In the genomic region with DNA sequence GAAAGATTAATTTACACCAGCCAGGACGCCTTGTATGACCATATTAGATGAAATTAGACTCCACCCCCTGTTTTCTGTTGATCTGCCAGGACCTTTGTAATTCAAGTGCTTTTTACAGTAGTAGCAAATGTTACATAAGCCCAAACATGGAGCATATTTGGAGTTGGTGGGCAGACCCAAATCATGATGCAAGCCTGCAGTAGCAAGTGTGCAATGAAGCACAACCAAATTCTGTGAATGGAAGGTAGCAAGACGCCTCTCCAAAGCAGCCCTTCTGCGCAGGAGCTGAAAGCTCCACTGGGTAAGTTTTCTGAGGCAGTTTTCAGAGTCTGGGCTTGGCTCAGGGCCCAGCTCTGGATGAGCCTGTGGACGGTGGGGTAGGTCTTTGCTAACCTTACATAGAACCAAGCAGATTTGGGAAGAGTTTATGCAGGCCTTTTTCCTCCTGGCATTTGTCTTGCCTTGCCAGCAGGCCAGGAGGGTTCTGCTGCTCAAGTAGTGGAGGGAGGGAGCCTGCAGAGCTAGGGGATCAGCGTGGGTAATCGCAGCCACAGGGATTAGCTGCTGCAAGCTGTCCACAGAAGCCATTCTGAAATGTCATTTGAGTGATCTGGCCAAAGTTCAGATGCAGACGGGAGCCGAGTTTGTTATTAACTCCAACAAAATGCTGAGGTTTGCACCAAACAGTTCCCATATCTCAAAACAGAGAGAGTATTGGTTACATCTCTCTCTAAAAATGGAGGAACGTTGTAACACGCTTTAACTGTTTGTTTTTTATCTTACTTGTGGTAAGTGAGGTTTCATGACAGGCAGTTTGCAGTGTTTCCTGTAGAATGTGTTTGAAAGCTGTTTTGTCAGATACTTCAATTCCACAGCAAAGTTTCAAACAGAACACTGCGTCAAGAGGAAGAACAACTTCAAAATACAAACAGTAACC, we compare ENCODE assay signal across 1 cellular context.
TF ChIP-seq lines count a peak whose summit lies in the region.

No MANE protein-coding gene starts in this region.

TF ChIP-seq in HepG2, 621 proteins besides CTCF, POLR2A, EP300 and RAD21 (continued from another document and continues in another):
- TF ChIP-seq, protein P1, sequence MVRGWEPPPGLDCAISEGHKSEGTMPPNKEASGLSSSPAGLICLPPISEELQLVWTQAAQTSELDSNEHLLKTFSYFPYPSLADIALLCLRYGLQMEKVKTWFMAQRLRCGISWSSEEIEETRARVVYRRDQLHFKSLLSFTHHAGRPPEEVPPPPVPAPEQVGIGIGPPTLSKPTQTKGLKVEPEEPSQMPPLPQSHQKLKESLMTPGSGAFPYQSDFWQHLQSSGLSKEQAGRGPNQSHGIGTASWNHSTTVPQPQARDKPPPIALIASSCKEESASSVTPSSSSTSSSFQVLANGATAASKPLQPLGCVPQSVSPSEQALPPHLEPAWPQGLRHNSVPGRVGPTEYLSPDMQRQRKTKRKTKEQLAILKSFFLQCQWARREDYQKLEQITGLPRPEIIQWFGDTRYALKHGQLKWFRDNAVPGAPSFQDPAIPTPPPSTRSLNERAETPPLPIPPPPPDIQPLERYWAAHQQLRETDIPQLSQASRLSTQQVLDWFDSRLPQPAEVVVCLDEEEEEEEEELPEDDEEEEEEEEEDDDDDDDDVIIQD (CRISPR knock-in tag; IDR thresholded peaks at IDR 0.05; ENCODE audit: low read depth): no peak; the same call in 1 of the 2 replicates
- no peak for TF ChIP-seq KLF11 (CRISPR knock-in tag; IDR thresholded peaks at IDR 0.05)
- TF ChIP-seq, protein P2, sequence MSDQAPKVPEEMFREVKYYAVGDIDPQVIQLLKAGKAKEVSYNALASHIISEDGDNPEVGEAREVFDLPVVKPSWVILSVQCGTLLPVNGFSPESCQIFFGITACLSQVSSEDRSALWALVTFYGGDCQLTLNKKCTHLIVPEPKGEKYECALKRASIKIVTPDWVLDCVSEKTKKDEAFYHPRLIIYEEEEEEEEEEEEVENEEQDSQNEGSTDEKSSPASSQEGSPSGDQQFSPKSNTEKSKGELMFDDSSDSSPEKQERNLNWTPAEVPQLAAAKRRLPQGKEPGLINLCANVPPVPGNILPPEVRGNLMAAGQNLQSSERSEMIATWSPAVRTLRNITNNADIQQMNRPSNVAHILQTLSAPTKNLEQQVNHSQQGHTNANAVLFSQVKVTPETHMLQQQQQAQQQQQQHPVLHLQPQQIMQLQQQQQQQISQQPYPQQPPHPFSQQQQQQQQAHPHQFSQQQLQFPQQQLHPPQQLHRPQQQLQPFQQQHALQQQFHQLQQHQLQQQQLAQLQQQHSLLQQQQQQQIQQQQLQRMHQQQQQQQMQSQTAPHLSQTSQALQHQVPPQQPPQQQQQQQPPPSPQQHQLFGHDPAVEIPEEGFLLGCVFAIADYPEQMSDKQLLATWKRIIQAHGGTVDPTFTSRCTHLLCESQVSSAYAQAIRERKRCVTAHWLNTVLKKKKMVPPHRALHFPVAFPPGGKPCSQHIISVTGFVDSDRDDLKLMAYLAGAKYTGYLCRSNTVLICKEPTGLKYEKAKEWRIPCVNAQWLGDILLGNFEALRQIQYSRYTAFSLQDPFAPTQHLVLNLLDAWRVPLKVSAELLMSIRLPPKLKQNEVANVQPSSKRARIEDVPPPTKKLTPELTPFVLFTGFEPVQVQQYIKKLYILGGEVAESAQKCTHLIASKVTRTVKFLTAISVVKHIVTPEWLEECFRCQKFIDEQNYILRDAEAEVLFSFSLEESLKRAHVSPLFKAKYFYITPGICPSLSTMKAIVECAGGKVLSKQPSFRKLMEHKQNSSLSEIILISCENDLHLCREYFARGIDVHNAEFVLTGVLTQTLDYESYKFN (CRISPR knock-in tag; conservative IDR thresholded peaks at IDR 0.05): peak; percentile 87
- TF ChIP-seq, protein P3, sequence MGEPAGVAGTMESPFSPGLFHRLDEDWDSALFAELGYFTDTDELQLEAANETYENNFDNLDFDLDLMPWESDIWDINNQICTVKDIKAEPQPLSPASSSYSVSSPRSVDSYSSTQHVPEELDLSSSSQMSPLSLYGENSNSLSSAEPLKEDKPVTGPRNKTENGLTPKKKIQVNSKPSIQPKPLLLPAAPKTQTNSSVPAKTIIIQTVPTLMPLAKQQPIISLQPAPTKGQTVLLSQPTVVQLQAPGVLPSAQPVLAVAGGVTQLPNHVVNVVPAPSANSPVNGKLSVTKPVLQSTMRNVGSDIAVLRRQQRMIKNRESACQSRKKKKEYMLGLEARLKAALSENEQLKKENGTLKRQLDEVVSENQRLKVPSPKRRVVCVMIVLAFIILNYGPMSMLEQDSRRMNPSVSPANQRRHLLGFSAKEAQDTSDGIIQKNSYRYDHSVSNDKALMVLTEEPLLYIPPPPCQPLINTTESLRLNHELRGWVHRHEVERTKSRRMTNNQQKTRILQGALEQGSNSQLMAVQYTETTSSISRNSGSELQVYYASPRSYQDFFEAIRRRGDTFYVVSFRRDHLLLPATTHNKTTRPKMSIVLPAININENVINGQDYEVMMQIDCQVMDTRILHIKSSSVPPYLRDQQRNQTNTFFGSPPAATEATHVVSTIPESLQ (CRISPR knock-in tag; conservative IDR thresholded peaks at IDR 0.05): no peak
- TF ChIP-seq ZNF136 (CRISPR knock-in tag; IDR thresholded peaks at IDR 0.05; ENCODE audit: low read depth): 0 out of 2 replicates have a peak, but pooled peaks have one; percentile 87
- 0 out of 2 replicates have a peak, but pooled peaks have one; percentile 64 for TF ChIP-seq ZSCAN31 (CRISPR knock-in tag; IDR thresholded peaks at IDR 0.05; ENCODE audit: low read depth)
- no peak for TF ChIP-seq CENPX (CRISPR knock-in tag; IDR thresholded peaks at IDR 0.05)
- TF ChIP-seq BORCS8-MEF2B (CRISPR knock-in tag; IDR thresholded peaks at IDR 0.05): no peak; the same call in 1 of the 2 replicates
- TF ChIP-seq NR2F1 (CRISPR knock-in tag; IDR thresholded peaks at IDR 0.05): no peak
- TF ChIP-seq NFE2L1 (CRISPR knock-in tag; IDR thresholded peaks at IDR 0.05; ENCODE audit: borderline replicate concordance): no peak
- TF ChIP-seq, protein P4, sequence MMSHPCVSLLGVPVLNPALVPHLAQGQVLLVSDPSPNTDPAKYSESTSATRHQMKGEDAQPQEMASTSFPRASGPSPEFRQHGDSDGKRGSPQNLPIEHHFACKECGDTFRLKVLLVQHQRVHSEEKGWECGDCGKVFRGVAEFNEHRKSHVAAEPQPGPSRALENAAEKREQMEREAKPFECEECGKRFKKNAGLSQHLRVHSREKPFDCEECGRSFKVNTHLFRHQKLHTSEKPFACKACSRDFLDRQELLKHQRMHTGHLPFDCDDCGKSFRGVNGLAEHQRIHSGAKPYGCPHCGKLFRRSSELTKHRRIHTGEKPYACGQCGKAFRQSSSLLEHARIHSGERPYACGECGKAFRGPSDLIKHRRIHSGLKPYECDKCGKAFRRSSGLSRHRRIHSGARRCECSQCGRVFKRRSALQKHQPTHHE (CRISPR knock-in tag; IDR thresholded peaks at IDR 0.05; ENCODE audit: borderline replicate concordance): peak; percentile 63; the same call in 1 of the 2 replicates
- TF ChIP-seq, protein P5, sequence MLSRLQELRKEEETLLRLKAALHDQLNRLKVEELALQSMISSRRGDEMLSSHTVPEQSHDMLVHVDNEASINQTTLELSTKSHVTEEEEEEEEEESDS (CRISPR knock-in tag; IDR thresholded peaks at IDR 0.05; ENCODE audit: borderline replicate concordance): no peak
- no peak for TF ChIP-seq ZNF44 (CRISPR knock-in tag; IDR thresholded peaks at IDR 0.05)
- TF ChIP-seq, protein P6, sequence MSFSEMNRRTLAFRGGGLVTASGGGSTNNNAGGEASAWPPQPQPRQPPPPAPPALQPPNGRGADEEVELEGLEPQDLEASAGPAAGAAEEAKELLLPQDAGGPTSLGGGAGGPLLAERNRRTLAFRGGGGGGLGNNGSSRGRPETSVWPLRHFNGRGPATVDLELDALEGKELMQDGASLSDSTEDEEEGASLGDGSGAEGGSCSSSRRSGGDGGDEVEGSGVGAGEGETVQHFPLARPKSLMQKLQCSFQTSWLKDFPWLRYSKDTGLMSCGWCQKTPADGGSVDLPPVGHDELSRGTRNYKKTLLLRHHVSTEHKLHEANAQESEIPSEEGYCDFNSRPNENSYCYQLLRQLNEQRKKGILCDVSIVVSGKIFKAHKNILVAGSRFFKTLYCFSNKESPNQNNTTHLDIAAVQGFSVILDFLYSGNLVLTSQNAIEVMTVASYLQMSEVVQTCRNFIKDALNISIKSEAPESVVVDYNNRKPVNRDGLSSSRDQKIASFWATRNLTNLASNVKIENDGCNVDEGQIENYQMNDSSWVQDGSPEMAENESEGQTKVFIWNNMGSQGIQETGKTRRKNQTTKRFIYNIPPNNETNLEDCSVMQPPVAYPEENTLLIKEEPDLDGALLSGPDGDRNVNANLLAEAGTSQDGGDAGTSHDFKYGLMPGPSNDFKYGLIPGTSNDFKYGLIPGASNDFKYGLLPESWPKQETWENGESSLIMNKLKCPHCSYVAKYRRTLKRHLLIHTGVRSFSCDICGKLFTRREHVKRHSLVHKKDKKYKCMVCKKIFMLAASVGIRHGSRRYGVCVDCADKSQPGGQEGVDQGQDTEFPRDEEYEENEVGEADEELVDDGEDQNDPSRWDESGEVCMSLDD (CRISPR knock-in tag; IDR thresholded peaks at IDR 0.05; ENCODE audit: borderline replicate concordance): no peak
- TF ChIP-seq, protein P7, sequence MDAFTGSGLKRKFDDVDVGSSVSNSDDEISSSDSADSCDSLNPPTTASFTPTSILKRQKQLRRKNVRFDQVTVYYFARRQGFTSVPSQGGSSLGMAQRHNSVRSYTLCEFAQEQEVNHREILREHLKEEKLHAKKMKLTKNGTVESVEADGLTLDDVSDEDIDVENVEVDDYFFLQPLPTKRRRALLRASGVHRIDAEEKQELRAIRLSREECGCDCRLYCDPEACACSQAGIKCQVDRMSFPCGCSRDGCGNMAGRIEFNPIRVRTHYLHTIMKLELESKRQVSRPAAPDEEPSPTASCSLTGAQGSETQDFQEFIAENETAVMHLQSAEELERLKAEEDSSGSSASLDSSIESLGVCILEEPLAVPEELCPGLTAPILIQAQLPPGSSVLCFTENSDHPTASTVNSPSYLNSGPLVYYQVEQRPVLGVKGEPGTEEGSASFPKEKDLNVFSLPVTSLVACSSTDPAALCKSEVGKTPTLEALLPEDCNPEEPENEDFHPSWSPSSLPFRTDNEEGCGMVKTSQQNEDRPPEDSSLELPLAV (CRISPR knock-in tag; conservative IDR thresholded peaks at IDR 0.05; ENCODE audit: low read depth): no peak
- TF ChIP-seq ZNF709 (CRISPR knock-in tag; IDR thresholded peaks at IDR 0.05): no peak
- TF ChIP-seq SMC3 (IDR thresholded peaks at IDR 0.05; ENCODE audit: low read length): 0 out of 2 replicates have a peak, but pooled peaks have one; percentile 15
- TF ChIP-seq IRF2 (CRISPR knock-in tag; IDR thresholded peaks at IDR 0.05): no peak; the same call in 1 of the 2 replicates
- no peak for TF ChIP-seq TARDBP (CRISPR knock-in tag; IDR thresholded peaks at IDR 0.05)
- no peak for TF ChIP-seq ZNF547 (CRISPR knock-in tag; IDR thresholded peaks at IDR 0.05)
- no peak for TF ChIP-seq ZBTB1 (CRISPR knock-in tag; IDR thresholded peaks at IDR 0.05; ENCODE audit: borderline replicate concordance)
- TF ChIP-seq GABPA (IDR thresholded peaks at IDR 0.05; ENCODE audit: low read depth, low read length): no peak
- no peak; the same call in 1 of the 2 replicates for TF ChIP-seq GABPA (CRISPR knock-in tag; IDR thresholded peaks at IDR 0.05; ENCODE audit: low read depth)
- no peak for TF ChIP-seq ZFP82 (CRISPR knock-in tag; IDR thresholded peaks at IDR 0.05; ENCODE audit: borderline replicate concordance)
- TF ChIP-seq IKZF1 (IDR thresholded peaks at IDR 0.05): no peak
- TF ChIP-seq, protein P8, sequence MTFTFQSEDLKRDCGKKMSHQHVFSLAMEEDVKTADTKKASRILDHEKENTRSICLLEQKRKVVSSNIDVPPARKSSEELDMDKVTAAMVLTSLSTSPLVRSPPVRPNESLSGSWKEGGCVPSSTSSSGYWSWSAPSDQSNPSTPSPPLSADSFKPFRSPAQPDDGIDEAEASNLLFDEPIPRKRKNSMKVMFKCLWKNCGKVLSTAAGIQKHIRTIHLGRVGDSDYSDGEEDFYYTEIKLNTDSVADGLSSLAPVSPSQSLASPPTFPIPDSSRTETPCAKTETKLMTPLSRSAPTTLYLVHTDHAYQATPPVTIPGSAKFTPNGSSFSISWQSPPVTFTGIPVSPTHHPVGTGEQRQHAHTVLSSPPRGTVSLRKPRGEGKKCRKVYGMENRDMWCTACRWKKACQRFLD (CRISPR knock-in tag; IDR thresholded peaks at IDR 0.05; ENCODE audit: borderline replicate concordance): no peak
- no peak for TF ChIP-seq SRSF4 (IDR thresholded peaks at IDR 0.05; ENCODE audit: low read depth, low read length, poor library complexity, severe bottlenecking)
- TF ChIP-seq, protein P9, sequence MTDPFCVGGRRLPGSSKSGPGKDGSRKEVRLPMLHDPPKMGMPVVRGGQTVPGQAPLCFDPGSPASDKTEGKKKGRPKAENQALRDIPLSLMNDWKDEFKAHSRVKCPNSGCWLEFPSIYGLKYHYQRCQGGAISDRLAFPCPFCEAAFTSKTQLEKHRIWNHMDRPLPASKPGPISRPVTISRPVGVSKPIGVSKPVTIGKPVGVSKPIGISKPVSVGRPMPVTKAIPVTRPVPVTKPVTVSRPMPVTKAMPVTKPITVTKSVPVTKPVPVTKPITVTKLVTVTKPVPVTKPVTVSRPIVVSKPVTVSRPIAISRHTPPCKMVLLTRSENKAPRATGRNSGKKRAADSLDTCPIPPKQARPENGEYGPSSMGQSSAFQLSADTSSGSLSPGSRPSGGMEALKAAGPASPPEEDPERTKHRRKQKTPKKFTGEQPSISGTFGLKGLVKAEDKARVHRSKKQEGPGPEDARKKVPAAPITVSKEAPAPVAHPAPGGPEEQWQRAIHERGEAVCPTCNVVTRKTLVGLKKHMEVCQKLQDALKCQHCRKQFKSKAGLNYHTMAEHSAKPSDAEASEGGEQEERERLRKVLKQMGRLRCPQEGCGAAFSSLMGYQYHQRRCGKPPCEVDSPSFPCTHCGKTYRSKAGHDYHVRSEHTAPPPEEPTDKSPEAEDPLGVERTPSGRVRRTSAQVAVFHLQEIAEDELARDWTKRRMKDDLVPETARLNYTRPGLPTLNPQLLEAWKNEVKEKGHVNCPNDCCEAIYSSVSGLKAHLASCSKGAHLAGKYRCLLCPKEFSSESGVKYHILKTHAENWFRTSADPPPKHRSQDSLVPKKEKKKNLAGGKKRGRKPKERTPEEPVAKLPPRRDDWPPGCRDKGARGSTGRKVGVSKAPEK (CRISPR knock-in tag; IDR thresholded peaks at IDR 0.05; ENCODE audit: borderline replicate concordance): no peak
- TF ChIP-seq SMAD9 (CRISPR knock-in tag; IDR thresholded peaks at IDR 0.05): no peak
- peak; percentile 36 for TF ChIP-seq CREM (IDR thresholded peaks at IDR 0.05)
- TF ChIP-seq CREM (CRISPR knock-in tag; IDR thresholded peaks at IDR 0.05): no peak
- no peak for TF ChIP-seq ZNF749 (CRISPR knock-in tag; IDR thresholded peaks at IDR 0.05; ENCODE audit: borderline replicate concordance)
- TF ChIP-seq TCF7 (IDR thresholded peaks at IDR 0.05; ENCODE audit: low read depth): no peak
- TF ChIP-seq, protein P10, sequence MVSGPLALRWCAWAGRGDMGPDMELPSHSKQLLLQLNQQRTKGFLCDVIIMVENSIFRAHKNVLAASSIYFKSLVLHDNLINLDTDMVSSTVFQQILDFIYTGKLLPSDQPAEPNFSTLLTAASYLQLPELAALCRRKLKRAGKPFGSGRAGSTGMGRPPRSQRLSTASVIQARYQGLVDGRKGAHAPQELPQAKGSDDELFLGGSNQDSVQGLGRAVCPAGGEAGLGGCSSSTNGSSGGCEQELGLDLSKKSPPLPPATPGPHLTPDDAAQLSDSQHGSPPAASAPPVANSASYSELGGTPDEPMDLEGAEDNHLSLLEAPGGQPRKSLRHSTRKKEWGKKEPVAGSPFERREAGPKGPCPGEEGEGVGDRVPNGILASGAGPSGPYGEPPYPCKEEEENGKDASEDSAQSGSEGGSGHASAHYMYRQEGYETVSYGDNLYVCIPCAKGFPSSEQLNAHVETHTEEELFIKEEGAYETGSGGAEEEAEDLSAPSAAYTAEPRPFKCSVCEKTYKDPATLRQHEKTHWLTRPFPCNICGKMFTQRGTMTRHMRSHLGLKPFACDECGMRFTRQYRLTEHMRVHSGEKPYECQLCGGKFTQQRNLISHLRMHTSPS (CRISPR knock-in tag; IDR thresholded peaks at IDR 0.05; ENCODE audit: low read depth): no peak
